In the genomic region with DNA sequence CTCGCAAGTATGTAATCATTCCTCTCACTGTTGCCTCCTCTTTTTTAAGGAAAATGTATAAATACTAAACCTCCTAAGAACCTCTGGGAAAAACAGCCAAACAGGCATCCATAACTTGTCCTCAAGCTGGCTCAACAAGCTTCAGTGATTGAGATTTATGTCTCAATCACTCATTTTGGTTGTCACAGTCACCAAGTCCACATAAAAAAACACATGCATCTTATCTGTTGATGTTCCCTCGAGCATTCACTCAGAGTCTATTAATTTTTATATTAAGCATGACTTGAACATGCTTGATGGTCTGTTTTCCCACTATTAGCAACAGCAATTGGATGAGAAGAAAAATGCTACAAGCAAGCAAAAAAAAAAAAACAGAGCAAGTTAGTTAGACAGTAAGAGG, we compare ENCODE assay signal across 32 cellular contexts.
"Had no signal": no experiment of that assay in that cellular context is flagged by ENCODE, and none has a peak within 500 bp of the region (broad histone marks: within the 10 kb centered on the region; RNA-seq: fewer than 3 reads in every experiment).

No MANE protein-coding gene starts in this region.

- H3K9me3 ChIP-seq: heart right ventricle, left lung, lower lobe of right lung, mucosa of descending colon, neutrophil, ovary, prostate gland, suprapubic skin, thoracic aorta, tibial artery, uterus had no signal

- H3K36me3 ChIP-seq: heart right ventricle, left lung, lower lobe of right lung, neural progenitor cell, neutrophil, ovary, prostate gland, suprapubic skin, thoracic aorta, tibial artery, uterus had no signal

- H3K27me3 Mint-ChIP-seq: natural killer cell treated with Interleukin-12 subunit alpha and Interleukin-12 subunit beta and Interleukin-15 and Interleukin-18, amount 100 ng/mL, for 72 hours; stimulated activated naive B cell treated with anti-CD40 and anti-IgM and Interleukin-4, amounts not matched to agents 10 μg/mL and 1 μg/mL and 100 μg/mL, for 72 hours; stimulated activated naive CD8-positive, alpha-beta T cell treated with anti-CD3 and anti-CD28 coated beads, Interleukin-15, Interleukin-2, amounts not matched to agents 100 ng/mL and 50 ng/mL, for 24 hours had no signal

- DNase-seq: heart right ventricle; hippocampal formation; kidney glomerular epithelial cell; left cardiac atrium; left lung; lower lobe of right lung; mammary epithelial cell; mesendoderm; midbrain; mucosa of descending colon; naive thymus-derived CD4-positive, alpha-beta T cell; occipital lobe; ovary; retina; right cardiac atrium; stimulated activated CD4-positive, alpha-beta T cell treated with anti-CD3 and anti-CD28 coated beads, Interleukin-12 subunit alpha, Interleukin-12 subunit beta, amount 100 ng/mL, for 4 hours; stimulated activated CD4-positive, alpha-beta T cell treated with anti-CD3 and anti-CD28 coated beads, Interleukin-15, amount 100 ng/mL, for 24 hours; stimulated activated CD4-positive, alpha-beta T cell treated with anti-CD3 and anti-CD28 coated beads, Interleukin-2, amount 100 ng/mL, for 24 hours; stimulated activated CD4-positive, alpha-beta T cell treated with anti-CD3 and anti-CD28 coated beads, Interleukin-4, amount 100 ng/mL, for 1 hour; stimulated activated naive B cell treated with anti-CD40 and anti-IgM and Interleukin-4, amounts not matched to agents 10 μg/mL and 1 μg/mL and 100 μg/mL, for 72 hours; tibial artery; trophoblast cell; uterus had no signal

- H3K9me3 Mint-ChIP-seq: neural progenitor cell; stimulated activated naive B cell treated with anti-CD40 and anti-IgM and Interleukin-4, amounts not matched to agents 10 μg/mL and 1 μg/mL and 100 μg/mL, for 72 hours had no signal

- H3K36me3 Mint-ChIP-seq: naive thymus-derived CD4-positive, alpha-beta T cell; natural killer cell treated with Interleukin-12 subunit alpha and Interleukin-12 subunit beta and Interleukin-15 and Interleukin-18, amount 100 ng/mL, for 72 hours; neural progenitor cell; stimulated activated naive B cell treated with anti-CD40 and anti-IgM and Interleukin-4, amounts not matched to agents 10 μg/mL and 1 μg/mL and 100 μg/mL, for 72 hours had no signal

- H2AFZ ChIP-seq: neural progenitor cell had no signal

- H3K9ac ChIP-seq: neural progenitor cell had no signal

- ATAC-seq: heart right ventricle; left cardiac atrium; left lung; lower lobe of right lung; mucosa of descending colon; naive thymus-derived CD4-positive, alpha-beta T cell; natural killer cell treated with Interleukin-12 subunit alpha and Interleukin-12 subunit beta and Interleukin-15 and Interleukin-18, amount 100 ng/mL, for 72 hours; right cardiac atrium; sciatic nerve; stimulated activated naive B cell treated with anti-CD40 and anti-IgM and Interleukin-4, amounts not matched to agents 10 μg/mL and 1 μg/mL and 100 μg/mL, for 72 hours had no signal

- H3K4me3 ChIP-seq: heart right ventricle, left lung, lower lobe of right lung, mucosa of descending colon, neural progenitor cell, ovary, prostate gland, skin epidermis, suprapubic skin, thoracic aorta, tibial artery, uterus had no signal

- H3K27ac ChIP-seq: heart right ventricle, left lung, lower lobe of right lung, neural progenitor cell, neutrophil, ovary, prostate gland, skin epidermis, suprapubic skin, thoracic aorta, tibial artery, uterus had no signal

- H3K4me2 ChIP-seq: neural progenitor cell had no signal

- H3K27ac Mint-ChIP-seq: naive thymus-derived CD4-positive, alpha-beta T cell; natural killer cell treated with Interleukin-12 subunit alpha and Interleukin-12 subunit beta and Interleukin-15 and Interleukin-18, amount 100 ng/mL, for 72 hours; neural progenitor cell; stimulated activated naive CD8-positive, alpha-beta T cell treated with anti-CD3 and anti-CD28 coated beads, Interleukin-15, Interleukin-2, amounts not matched to agents 100 ng/mL and 50 ng/mL, for 24 hours had no signal

- H3K4me1 Mint-ChIP-seq: naive thymus-derived CD4-positive, alpha-beta T cell; stimulated activated naive B cell treated with anti-CD40 and anti-IgM and Interleukin-4, amounts not matched to agents 10 μg/mL and 1 μg/mL and 100 μg/mL, for 72 hours had no signal

- H3K4me1 ChIP-seq: heart right ventricle, left lung, lower lobe of right lung, neural progenitor cell, prostate gland, suprapubic skin, tibial artery, uterus had no signal

- H3K27me3 ChIP-seq: heart right ventricle, left lung, neural progenitor cell, neutrophil, ovary, suprapubic skin, tibial artery, uterus had no signal

- H3K4me3 Mint-ChIP-seq: naive thymus-derived CD4-positive, alpha-beta T cell; natural killer cell treated with Interleukin-12 subunit alpha and Interleukin-12 subunit beta and Interleukin-15 and Interleukin-18, amount 100 ng/mL, for 72 hours; neural progenitor cell; stimulated activated naive B cell treated with anti-CD40 and anti-IgM and Interleukin-4, amounts not matched to agents 10 μg/mL and 1 μg/mL and 100 μg/mL, for 72 hours; stimulated activated naive CD8-positive, alpha-beta T cell treated with anti-CD3 and anti-CD28 coated beads, Interleukin-15, Interleukin-2, amounts not matched to agents 100 ng/mL and 50 ng/mL, for 24 hours had no signal
